Comparison of ENCODE assay signal across 10 cellular contexts in genomic region chr16:75266738-75267630, GRCh38. TPM values are rescaled to one million over a fixed set of nuclear protein-coding genes. Genes with fewer than 3 reads are reported as not detected.
DNase-seq lines count a peak whose midpoint lies in the region; ATAC-seq, FAIRE-seq and TF ChIP-seq lines count a peak whose summit lies in the region.
"Had no signal": no experiment of that assay in that cellular context is flagged by ENCODE, and none has a peak within 500 bp of the region (broad histone marks: within the 10 kb centered on the region; RNA-seq: fewer than 3 reads in every experiment).

No MANE protein-coding gene starts in this region.

- FAIRE-seq in K562 (lab: Jason Lieb, UNC), result no peak
- FAIRE-seq: G401.6 had no signal

- H3K4me2 ChIP-seq in K562 (ENCODE audit: insufficient read depth, low read length), result peak overlapping the region; percentile 72; the same call in 1 of the 2 replicates

- CTCF ChIA-PET in K562 (lab: Yijun Ruan, JAX; ENCODE audit: low intra/inter-chr PET ratio), result no interaction called here

- H3K36me3 ChIP-seq in K562 (ENCODE audit: control insufficient read depth, insufficient read depth, low read length), result no peaks in the 10 kb centered on the region
- no peaks in the 10 kb centered on the region for H3K36me3 ChIP-seq in vagina

- no peak for TF ChIP-seq RAD21 in K562 (CRISPR knock-in tag; conservative IDR thresholded peaks at IDR 0.05 in 1 of 2, IDR thresholded peaks at IDR 0.05 in 1 of 2)

- peaks cover 9% of the 10 kb centered on the region for H3K4me1 Mint-ChIP-seq in stimulated activated naive CD8-positive, alpha-beta T cell treated with anti-CD3 and anti-CD28 coated beads, Interleukin-15, Interleukin-2, amounts not matched to agents 100 ng/mL and 50 ng/mL, for 24 hours (ENCODE audit: low read depth)

- DNase-seq in stimulated activated naive CD8-positive, alpha-beta T cell treated with anti-CD3 and anti-CD28 coated beads, Interleukin-15, Interleukin-2, amounts not matched to agents 100 U/mL and 50 U/mL, for 24 hours, result no peak
- no peak for DNase-seq in K562 (ENCODE audit: extremely low read depth in 1 of 4, low spot score in 3 of 4)
- DNase-seq in midbrain (lab: John Stamatoyannopoulos, UW), result peak; percentile 52
- DNase-seq in vagina (ENCODE audit: extremely low spot score in 2 of 2), result no peak
- DNase-seq in NK-92 treated with Interleukin-12 subunit alpha and Interleukin-12 subunit beta, amount 100 ng/mL, for 24 hours (lab: John Stamatoyannopoulos, UW), result no peak

- H3K79me2 ChIP-seq in K562 (ENCODE audit: control insufficient read depth, insufficient read depth, low read length), result peaks cover 6% of the 10 kb centered on the region; the same call in 1 of the 3 replicates

- TF ChIP-seq EP300 in K562 (IDR thresholded peaks at IDR 0.05; ENCODE audit: low read length), result no peak

- 66% methylated on average over 15 of the region's 27 CpGs for WGBS in K562 (ENCODE audit: insufficient coverage, low coverage, missing lambda C conversion rate)

- H2AFZ ChIP-seq in K562 (ENCODE audit: low read depth, low read length), result no peak overlapping the region

- no peaks in the 10 kb centered on the region for H3K9me1 ChIP-seq in K562 (ENCODE audit: control insufficient read depth, insufficient read depth, low read length)

- no peaks in the 10 kb centered on the region for H4K20me1 ChIP-seq in K562 (replicated peaks; ENCODE audit: control insufficient read depth, insufficient read depth, low read length)

- H3K9me3 ChIP-seq in K562 (replicated peaks; ENCODE audit: control insufficient read depth, insufficient read depth, low read depth, low read length), result no peaks in the 10 kb centered on the region
- no peaks in the 10 kb centered on the region for H3K9me3 ChIP-seq in vagina

- POLR2A ChIA-PET in K562 (lab: Yijun Ruan, JAX), result interaction anchor here (1.2 kb wide), 1 partner anchor 112 kb away, joined by 3 read pairs; no protein-coding TSS in a partner anchor

- no peak overlapping the region for H3K27ac Mint-ChIP-seq in stimulated activated naive CD8-positive, alpha-beta T cell treated with anti-CD3 and anti-CD28 coated beads, Interleukin-15, Interleukin-2, amounts not matched to agents 100 ng/mL and 50 ng/mL, for 24 hours

- H3K27ac ChIP-seq in K562 (ENCODE audit: extremely low read depth, low read depth, low read length) (no peak overlapping the region), vagina (no peak overlapping the region)

- TF ChIP-seq POLR2A in K562 (conservative IDR thresholded peaks at IDR 0.05), result no peak
- no peak for TF ChIP-seq POLR2A in vagina (IDR thresholded peaks at IDR 0.05)

- peak overlapping the region in 1 of 2 experiments; percentile 92; a peak in 2 of 4 replicates for H3K9ac ChIP-seq in K562 (ENCODE audit: insufficient read depth in 1 of 2, low read depth in 2 of 2, low read length in 2 of 2)

- peaks cover 4 to 48% of the 10 kb centered on the region in 2 experiments; a peak in 3 of 5 replicates for H3K4me1 ChIP-seq in K562 (replicated peaks in 1 of 2; ENCODE audit: control insufficient read depth in 2 of 2, insufficient read depth in 2 of 2, low read length in 2 of 2)
- peaks cover 56% of the 10 kb centered on the region for H3K4me1 ChIP-seq in vagina

- TF ChIP-seq CTCF in K562 (IDR thresholded peaks at IDR 0.05 in 2 of 3, conservative IDR thresholded peaks at IDR 0.05 in 1 of 3; ENCODE audit: insufficient read depth in 2 of 3, low read depth in 1 of 3, low read length in 3 of 3) (no peak), vagina (IDR thresholded peaks at IDR 0.05) (no peak)

- H3K4me3 ChIP-seq in K562 (no peak overlapping the region), vagina (peak overlapping the region; percentile 55 to 86)

- peaks cover 45% of the 10 kb centered on the region for H3K27me3 Mint-ChIP-seq in stimulated activated naive CD8-positive, alpha-beta T cell treated with anti-CD3 and anti-CD28 coated beads, Interleukin-15, Interleukin-2, amounts not matched to agents 100 ng/mL and 50 ng/mL, for 24 hours

- BruUV-seq in K562 (replicated peaks; lab: Mats Ljungman, UMichigan), result no TSS peak

- intact Hi-C loops in K562 (cut with micrococcal nuclease), result no loop called here
- intact Hi-C loops in vagina (cut with DNase I), result no loop called here

- in situ Hi-C loops in K562 (cut with MboI), result no loop called here

- H3K9me3 Mint-ChIP-seq in stimulated activated naive CD8-positive, alpha-beta T cell treated with anti-CD3 and anti-CD28 coated beads, Interleukin-15, Interleukin-2, amounts not matched to agents 100 ng/mL and 50 ng/mL, for 24 hours, result no peaks in the 10 kb centered on the region

- ATAC-seq in stimulated activated naive CD8-positive, alpha-beta T cell treated with anti-CD3 and anti-CD28 coated beads, Interleukin-15, Interleukin-2, amounts not matched to agents 100 U/mL and 50 U/mL, for 24 hours, result no peak
- ATAC-seq in K562, result no peak
- ATAC-seq in HG02870 (IDR thresholded peaks at IDR 0.05; ENCODE audit: unreplicated experiment), result no peak
- ATAC-seq in GM19328 (IDR thresholded peaks at IDR 0.05; ENCODE audit: unreplicated experiment), result no peak

- no peaks in the 10 kb centered on the region for H3K36me3 Mint-ChIP-seq in stimulated activated naive CD8-positive, alpha-beta T cell treated with anti-CD3 and anti-CD28 coated beads, Interleukin-15, Interleukin-2, amounts not matched to agents 100 ng/mL and 50 ng/mL, for 24 hours (ENCODE audit: low read depth)

- H3K27me3 ChIP-seq in K562 (ENCODE audit: control insufficient read depth in 2 of 2, insufficient read depth in 2 of 2, low read length in 2 of 2), result no peaks in the 10 kb centered on the region
- H3K27me3 ChIP-seq in vagina, result no peaks in the 10 kb centered on the region

- H3K4me3 Mint-ChIP-seq in stimulated activated naive CD8-positive, alpha-beta T cell treated with anti-CD3 and anti-CD28 coated beads, Interleukin-15, Interleukin-2, amounts not matched to agents 100 ng/mL and 50 ng/mL, for 24 hours, result peak overlapping the region; percentile 12

TF ChIP-seq in K562, 482 proteins besides CTCF, POLR2A, EP300 and RAD21 (continues in another document):
- TF ChIP-seq NONO (IDR thresholded peaks at IDR 0.05; ENCODE audit: low read depth in 2 of 2, low read length in 1 of 2), result no peak
- TF ChIP-seq RB1 (IDR thresholded peaks at IDR 0.05; ENCODE audit: low read depth), result no peak
- TF ChIP-seq ATF3 (IDR thresholded peaks at IDR 0.05), result no peak
- no peak for TF ChIP-seq ATF3 (CRISPR knock-in tag; conservative IDR thresholded peaks at IDR 0.05)
- TF ChIP-seq MYBL2 (IDR thresholded peaks at IDR 0.05; ENCODE audit: low read depth), result no peak
- no peak for TF ChIP-seq MYBL2 (CRISPR knock-in tag; IDR thresholded peaks at IDR 0.05; ENCODE audit: borderline replicate concordance)
- TF ChIP-seq MEF2A (IDR thresholded peaks at IDR 0.05; ENCODE audit: control insufficient read depth, low read depth, low read length), result no peak
- TF ChIP-seq ZZZ3 (IDR thresholded peaks at IDR 0.05), result no peak
- no peak for TF ChIP-seq HCFC1 (IDR thresholded peaks at IDR 0.05; ENCODE audit: low read depth, low read length)
- no peak for TF ChIP-seq SIN3A (IDR thresholded peaks at IDR 0.05; ENCODE audit: borderline replicate concordance in 2 of 2, control insufficient read depth in 1 of 2, low read depth in 2 of 2, low read length in 2 of 2)

RNA-seq across cellular contexts. Expression of gene BCAR1, which starts 15.6 kb away (rescaled TPM):
- total RNA-seq in K562 (2011; cell fraction: chromatin; rRNA removed; ENCODE audit: low replicate concordance), result 30.5 and 82.5 TPM in 2 replicates
- total RNA-seq in K562 (2011; cell fraction: nucleolus; rRNA removed), result 37.8 and 38.7 TPM in 2 replicates
- 29.8 and 32.0 TPM in 2 replicates for total RNA-seq in K562 (2011; cell fraction: nucleoplasm; rRNA removed)
- total RNA-seq in K562 (2014; rRNA removed), result 14.1 and 16.0 TPM in 2 replicates
- total RNA-seq in K562 (2014; rRNA removed; fragmentation: Illumina TruSeq; extraction: Trizol), result 1.1 and 1.7 TPM in 2 replicates
- 7.2 and 8.8 TPM in 2 replicates for total RNA-seq in K562 (2015; rRNA removed; fragmentation: Illumina TruSeq; extraction: Trizol)
- 25.6 and 26.3 TPM in 2 replicates for total RNA-seq in K562 (2021)
- polyA plus RNA-seq in K562 (2011; rRNA removed), result 3.6 and 6.0 TPM in 2 replicates
- 3.6 and 13.5 TPM in 2 replicates for polyA plus RNA-seq in K562 (2011; cell fraction: cytosol; rRNA removed)
- 21.5 and 40.4 TPM in 2 replicates for polyA plus RNA-seq in K562 (2011; cell fraction: nucleus; rRNA removed)
- 14.6 and 20.3 TPM in 2 replicates for polyA plus RNA-seq in K562 (2012)
- 3.4 and 11.4 TPM in 2 replicates for polyA plus RNA-seq in K562 (2014; fragmentation: Illumina TruSeq; extraction: Trizol)
- polyA plus RNA-seq in K562 (2014; fragmentation: Nextera tagmentation; extraction: Ambion mirVana), result under 1 TPM; 0.10 to 0.13 TPM
- polyA plus RNA-seq in K562 (2014; rRNA removed), result 9.8 and 10.5 TPM in 2 replicates
- 5.7 and 5.9 TPM in 2 replicates for polyA minus RNA-seq in K562 (2011; rRNA and poly(A)+ RNA removed)
- 6.9 and 14.9 TPM in 2 replicates for polyA minus RNA-seq in K562 (2011; cell fraction: cytosol; rRNA and poly(A)+ RNA removed)
- 16.6 and 18.6 TPM in 2 replicates for polyA minus RNA-seq in K562 (2011; cell fraction: nucleus; rRNA and poly(A)+ RNA removed)
- total RNA-seq in vagina, result 39.5 TPM

RNA-seq across cellular contexts. Expression of gene CTRB1, which starts 48.2 kb away (rescaled TPM):
- not detected in 2 replicates for total RNA-seq in K562 (2011; cell fraction: chromatin; rRNA removed; ENCODE audit: low replicate concordance)
- not detected in 2 replicates for total RNA-seq in K562 (2011; cell fraction: nucleolus; rRNA removed)
- total RNA-seq in K562 (2011; cell fraction: nucleoplasm; rRNA removed), result not detected in 2 replicates
- not detected in 2 replicates for total RNA-seq in K562 (2014; rRNA removed)
- total RNA-seq in K562 (2014; rRNA removed; fragmentation: Illumina TruSeq; extraction: Trizol), result not detected in 2 replicates
- not detected in 2 replicates for total RNA-seq in K562 (2015; rRNA removed; fragmentation: Illumina TruSeq; extraction: Trizol)
- 2.3 and 5.3 TPM in 2 replicates for total RNA-seq in K562 (2021)
- polyA plus RNA-seq in K562 (2011; rRNA removed), result not detected in 2 replicates
- not detected in 2 replicates for polyA plus RNA-seq in K562 (2011; cell fraction: cytosol; rRNA removed)
- not detected in 2 replicates for polyA plus RNA-seq in K562 (2011; cell fraction: nucleus; rRNA removed)
- not detected in 2 replicates for polyA plus RNA-seq in K562 (2012)
- polyA plus RNA-seq in K562 (2014; fragmentation: Illumina TruSeq; extraction: Trizol), result not detected in 2 replicates
- not detected for polyA plus RNA-seq in K562 (2014; fragmentation: Nextera tagmentation; extraction: Ambion mirVana)
- polyA plus RNA-seq in K562 (2014; rRNA removed), result not detected in 2 replicates
- not detected in 2 replicates for polyA minus RNA-seq in K562 (2011; rRNA and poly(A)+ RNA removed)
- not detected in 2 replicates for polyA minus RNA-seq in K562 (2011; cell fraction: cytosol; rRNA and poly(A)+ RNA removed)
- polyA minus RNA-seq in K562 (2011; cell fraction: nucleus; rRNA and poly(A)+ RNA removed), result not detected in 2 replicates
- not detected for total RNA-seq in vagina
- total RNA-seq: urinary bladder had no signal
